20 cellular contexts compared by ENCODE assay signal in genomic region chr10:59825932-59826331, GRCh38.
DNase-seq lines count a peak whose midpoint lies in the region; ATAC-seq, FAIRE-seq and TF ChIP-seq lines count a peak whose summit lies in the region.
"Had no signal": no experiment of that assay in that cellular context is flagged by ENCODE, and none has a peak within 500 bp of the region (broad histone marks: within the 10 kb centered on the region; RNA-seq: fewer than 3 reads in every experiment).

No MANE protein-coding gene starts in this region.

- POLR2A ChIA-PET in WTC11 (lab: Charles Lee) = no interaction called here

- CTCF ChIA-PET in WTC11 (lab: Charles Lee) = no interaction called here

- no peak overlapping the region for H3K27ac Mint-ChIP-seq in WTC11

- H3K9me3 Mint-ChIP-seq in WTC11 = no peaks in the 10 kb centered on the region

- H3K4me3 ChIP-seq in AG10803 (ENCODE audit: low read length) = no peak overlapping the region
- H3K4me3 ChIP-seq in esophagus squamous epithelium = no peak overlapping the region
- H3K4me3 ChIP-seq: HAP-1 had no signal

- peak; percentile 47 for DNase-seq in AG10803 (ENCODE audit: low read depth)
- DNase-seq in H54 (ENCODE audit: insufficient read length, low spot score) = no peak
- DNase-seq in fibroblast of peridontal ligament (ENCODE audit: extremely low read depth) = peak; percentile 49
- no peak for DNase-seq in left lobe of liver (ENCODE audit: low spot score)
- DNase-seq in esophagus squamous epithelium (lab: John Stamatoyannopoulos, UW) = no peak
- DNase-seq in NCI-H2081 treated with DMSO at 0.1 percent for 48 hours (lab: John Stamatoyannopoulos, UW) = no peak
- DNase-seq in activated CD4-positive, alpha-beta T cell treated with anti-CD3 and anti-CD28 coated beads, Interleukin-2, amount 50 U/mL, for 1 hour = no peak
- no peak for DNase-seq in WTC11 (ENCODE audit: low spot score)
- DNase-seq: MV-4-11, NCI-H1694 treated with DMSO at 0.1 percent for 48 hours, NCI-H2107, NCI-H510A treated with DMSO at 0.1 percent for 48 hours, NCI-H82, OCI-M1, SIG-M5 had no signal

- ATAC-seq in left lobe of liver = peak; percentile 52
- ATAC-seq in WTC11 = no peak

- FAIRE-seq in H54 (lab: Jason Lieb, UNC) = peak; percentile 36
- FAIRE-seq: G401.6 had no signal

- H3K4me1 ChIP-seq in esophagus squamous epithelium = peaks cover 0 to 26% (median 7%) of the 10 kb centered on the region in 3 donors

- no peaks in the 10 kb centered on the region for H3K27me3 Mint-ChIP-seq in WTC11 (ENCODE audit: low read depth)

- intact Hi-C loops in esophagus squamous epithelium (cut with DNase I) = no loop called here

- TF ChIP-seq POLR2A in H54 (IDR thresholded peaks at IDR 0.05; ENCODE audit: low read depth, low read length) (no peak), esophagus squamous epithelium (IDR thresholded peaks at IDR 0.05) (no peak)

- H3K36me3 Mint-ChIP-seq in WTC11 = peaks cover 17% of the 10 kb centered on the region

- peaks cover 34% of the 10 kb centered on the region for H3K4me1 Mint-ChIP-seq in WTC11
- H3K4me1 Mint-ChIP-seq: CD14-positive monocyte had no signal

- no peaks in the 10 kb centered on the region for H3K9me3 ChIP-seq in esophagus squamous epithelium
- H3K9me3 ChIP-seq: HAP-1 had no signal

- H3K27me3 ChIP-seq in esophagus squamous epithelium = no peaks in the 10 kb centered on the region

- no peak overlapping the region for H3K4me3 Mint-ChIP-seq in WTC11
- H3K4me3 Mint-ChIP-seq: CD14-positive monocyte had no signal

- TF ChIP-seq CTCF in AG10803 (conservative IDR thresholded peaks at IDR 0.05; ENCODE audit: low read length) = no peak; the same call in 1 of the 2 replicates
- TF ChIP-seq CTCF in esophagus squamous epithelium (IDR thresholded peaks at IDR 0.05) = no peak
- no peak for TF ChIP-seq CTCF in WTC11 (IDR thresholded peaks at IDR 0.05)

- H3K36me3 ChIP-seq in esophagus squamous epithelium = peaks cover 0 to 57% (median 0%) of the 10 kb centered on the region in 3 donors

- no peak overlapping the region for H3K27ac ChIP-seq in esophagus squamous epithelium
- H3K27ac ChIP-seq: HL-60, KMS-11 had no signal

TF ChIP-seq in WTC11, 78 proteins besides CTCF, POLR2A, EP300 and RAD21:
- TF ChIP-seq ZNF121 (CRISPR knock-in tag; IDR thresholded peaks at IDR 0.05) (no peak), ZNF425 (CRISPR knock-in tag; conservative IDR thresholded peaks at IDR 0.05) (no peak), ZNF423 (CRISPR knock-in tag; IDR thresholded peaks at IDR 0.05) (no peak), GTF2I (CRISPR knock-in tag; conservative IDR thresholded peaks at IDR 0.05) (no peak), MAX (CRISPR knock-in tag; IDR thresholded peaks at IDR 0.05) (no peak), ZNF512 (CRISPR knock-in tag; IDR thresholded peaks at IDR 0.05; ENCODE audit: borderline replicate concordance) (no peak), ATF1 (CRISPR knock-in tag; IDR thresholded peaks at IDR 0.05) (no peak), ZNF317 (CRISPR knock-in tag; IDR thresholded peaks at IDR 0.05; ENCODE audit: borderline replicate concordance, low read depth) (no peak), PREB (CRISPR knock-in tag; IDR thresholded peaks at IDR 0.05; ENCODE audit: borderline replicate concordance) (no peak), OVOL2 (CRISPR knock-in tag; IDR thresholded peaks at IDR 0.05; ENCODE audit: borderline replicate concordance) (no peak), EMX1 (CRISPR knock-in tag; IDR thresholded peaks at IDR 0.05) (no peak), JUN (CRISPR knock-in tag; IDR thresholded peaks at IDR 0.05) (no peak), SP1 (CRISPR knock-in tag; conservative IDR thresholded peaks at IDR 0.05) (no peak), CREM (CRISPR knock-in tag; IDR thresholded peaks at IDR 0.05) (no peak), ESRRA (CRISPR knock-in tag; IDR thresholded peaks at IDR 0.05; ENCODE audit: borderline replicate concordance) (no peak), NFE2L1 (CRISPR knock-in tag; IDR thresholded peaks at IDR 0.05) (no peak), AR (CRISPR knock-in tag; IDR thresholded peaks at IDR 0.05) (no peak), PRRX2 (CRISPR knock-in tag; IDR thresholded peaks at IDR 0.05) (no peak), HMGXB4 (CRISPR knock-in tag; IDR thresholded peaks at IDR 0.05) (no peak)

Comparison
In these comparisons a context has a peak if more than half of its experiments do, and no peak if none do; other contexts are left out.
1. DNase-seq: peak in AG10803 (single experiment) and fibroblast of peridontal ligament (single experiment); none in H54 (single experiment), left lobe of liver (single experiment), esophagus squamous epithelium (single experiment), NCI-H2081 treated with DMSO at 0.1 percent for 48 hours (single experiment), activated CD4-positive, alpha-beta T cell treated with anti-CD3 and anti-CD28 coated beads, Interleukin-2, amount 50 U/mL, for 1 hour (single experiment) and WTC11 (single experiment).